In the genomic region with DNA sequence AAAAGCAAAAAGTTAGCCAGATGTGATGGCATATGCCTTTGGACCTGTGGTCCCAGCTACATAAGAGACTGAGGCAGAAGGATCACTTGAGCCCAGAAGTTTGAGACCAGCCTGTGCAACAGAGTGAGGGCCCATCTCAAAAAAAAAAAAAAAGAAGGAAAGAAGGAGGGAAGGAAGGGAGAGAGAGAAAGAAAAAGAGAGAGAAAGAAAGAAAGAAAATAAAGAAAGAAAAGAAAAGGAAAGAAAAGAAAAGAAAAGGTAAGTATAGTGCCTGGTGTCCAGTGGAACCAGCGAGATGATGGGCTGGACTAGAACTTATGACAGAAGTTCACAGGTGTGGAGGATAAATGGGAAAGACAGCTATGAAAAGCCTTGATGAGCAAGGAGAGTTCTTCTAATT, we compare ENCODE assay signal across 18 cellular contexts.
A peak's percentile ranks its signal among the peaks of the same experiment; 100 is the strongest.
DNase-seq lines count a peak whose midpoint lies in the region; ATAC-seq, FAIRE-seq and TF ChIP-seq lines count a peak whose summit lies in the region.
"Had no signal": no experiment of that assay in that cellular context is flagged by ENCODE, and none has a peak within 500 bp of the region (broad histone marks: within the 10 kb centered on the region; RNA-seq: fewer than 3 reads in every experiment).

No MANE protein-coding gene starts in this region.

- intact Hi-C loops in OCI-LY7 (cut with micrococcal nuclease; ENCODE audit: unreplicated experiment) (no loop called here), pancreas (cut with DNase I) (loop anchor here in 1 of 3 donors (10.0 kb wide), 1 partner anchor 55 kb away; no protein-coding TSS in a partner anchor)

- TF ChIP-seq CTCF in A549 (IDR thresholded peaks at IDR 0.05) (no peak), OCI-LY7 (conservative IDR thresholded peaks at IDR 0.05; ENCODE audit: low read length) (no peak), pancreas (IDR thresholded peaks at IDR 0.05) (no peak), Peyer's patch (IDR thresholded peaks at IDR 0.05) (no peak)

- in situ Hi-C loops in G401 (cut with HindIII; ENCODE audit: low sequenced_read_pairs), result no loop called here

- no peaks in the 10 kb centered on the region for H3K79me2 ChIP-seq in OCI-LY7 (ENCODE audit: insufficient read depth, low read depth, low read length)

- H3K9me2 ChIP-seq in OCI-LY7 (ENCODE audit: insufficient read depth, low read length), result no peaks in the 10 kb centered on the region

- CTCF ChIA-PET in A549 (lab: Yijun Ruan, JAX), result interaction anchor here (0.6 to 0.9 kb wide), 2 partner anchors 13 to 151 kb away, joined by 3 read pairs; no protein-coding TSS in a partner anchor
- CTCF ChIA-PET in OCI-LY7 (lab: Charles Lee; ENCODE audit: unreplicated experiment), result no interaction called here

- H3K36me3 ChIP-seq in OCI-LY7 (ENCODE audit: insufficient read depth, low read length), result no peaks in the 10 kb centered on the region
- H3K36me3 ChIP-seq in duodenal mucosa (ENCODE audit: control insufficient read depth in 1 of 2, insufficient read depth in 2 of 2, low read length in 2 of 2), result no peaks in the 10 kb centered on the region
- no peaks in the 10 kb centered on the region for H3K36me3 ChIP-seq in pancreas
- no peaks in the 10 kb centered on the region for H3K36me3 ChIP-seq in Peyer's patch
- H3K36me3 ChIP-seq: BLaER1 treated with 17β-estradiol and CSF1 and Interleukin-3, amounts not matched to agents 10 nM and 100 nM; SJCRH30 had no signal

- no peak for TF ChIP-seq EP300 in A549 (IDR thresholded peaks at IDR 0.05)

- H3K9me3 ChIP-seq in A549, result no peaks in the 10 kb centered on the region
- H3K9me3 ChIP-seq in OCI-LY7 (ENCODE audit: low read length), result no peaks in the 10 kb centered on the region
- no peaks in the 10 kb centered on the region for H3K9me3 ChIP-seq in duodenal mucosa (ENCODE audit: control insufficient read depth in 1 of 2, low read length in 2 of 2)
- H3K9me3 ChIP-seq in pancreas, result no peaks in the 10 kb centered on the region
- H3K9me3 ChIP-seq in Peyer's patch, result no peaks in the 10 kb centered on the region
- H3K9me3 ChIP-seq: SJCRH30 had no signal

- H3K4me1 ChIP-seq in A549 (peaks cover 52% of the 10 kb centered on the region), OCI-LY7 (ENCODE audit: insufficient read depth, low read length, poor library complexity, severe bottlenecking) (peaks cover 54% of the 10 kb centered on the region), duodenal mucosa (ENCODE audit: control insufficient read depth in 1 of 2, insufficient read depth in 2 of 2, low read length in 2 of 2) (peaks cover 20 to 35% of the 10 kb centered on the region in 2 donors), pancreas (peaks cover 35 to 41% (median 37%) of the 10 kb centered on the region in 3 donors), Peyer's patch (peaks cover 0 to 5% (median 0%) of the 10 kb centered on the region in 4 donors)

- H3K4me2 ChIP-seq in A549 (no peak overlapping the region; the same call in 2 of the 3 replicates), OCI-LY7 (ENCODE audit: low read length) (peak overlapping the region; percentile 41)

- H3K4me3 ChIP-seq in A549, result no peak overlapping the region
- H3K4me3 ChIP-seq in OCI-LY7 (ENCODE audit: low read depth, low read length, poor library complexity, severe bottlenecking), result peak overlapping the region; percentile 9
- H3K4me3 ChIP-seq in duodenal mucosa (ENCODE audit: low read depth in 1 of 2, low read length in 2 of 2), result no peak overlapping the region
- H3K4me3 ChIP-seq in pancreas, result peak overlapping the region in 1 of 4 donors; percentile 11
- no peak overlapping the region for H3K4me3 ChIP-seq in Peyer's patch
- H3K4me3 ChIP-seq: BLaER1 treated with 17β-estradiol and CSF1 and Interleukin-3, amounts not matched to agents 10 nM and 100 nM; SJCRH30 had no signal

- no peak for ATAC-seq in A549
- no peak for ATAC-seq in pancreas

- TF ChIP-seq RAD21 in A549 (conservative IDR thresholded peaks at IDR 0.05 in 1 of 2, IDR thresholded peaks at IDR 0.05 in 1 of 2), result no peak

- H3K27ac ChIP-seq in A549, result peak overlapping the region; percentile 86 to 88
- H3K27ac ChIP-seq in OCI-LY7 (ENCODE audit: low read depth, low read length, poor library complexity, severe bottlenecking), result no peak overlapping the region
- peak overlapping the region; percentile 32 for H3K27ac ChIP-seq in duodenal mucosa (ENCODE audit: low read depth, low read length)
- H3K27ac ChIP-seq in pancreas, result peak overlapping the region; percentile 63 to 92 (median 75)
- H3K27ac ChIP-seq in Peyer's patch, result peak overlapping the region in 2 of 4 donors; percentile 25 to 38
- H3K27ac ChIP-seq: BLaER1 treated with 17β-estradiol and CSF1 and Interleukin-3, amounts not matched to agents 10 nM and 100 nM; RWPE1; SJCRH30 had no signal

- H3K27me3 ChIP-seq in duodenal mucosa (ENCODE audit: control insufficient read depth in 1 of 2, insufficient read depth in 2 of 2, low read length in 2 of 2) (no peaks in the 10 kb centered on the region), pancreas (no peaks in the 10 kb centered on the region), Peyer's patch (no peaks in the 10 kb centered on the region)
- H3K27me3 ChIP-seq: BLaER1 treated with 17β-estradiol and CSF1 and Interleukin-3, amounts not matched to agents 10 nM and 100 nM; SJCRH30 had no signal

- peak overlapping the region; percentile 71 for H2AFZ ChIP-seq in OCI-LY7 (ENCODE audit: low read length)

- no peak for TF ChIP-seq POLR2A in A549 (IDR thresholded peaks at IDR 0.05; ENCODE audit: low read length)
- TF ChIP-seq POLR2A in Peyer's patch (IDR thresholded peaks at IDR 0.05), result no peak

- whole genome bisulfite sequencing in A549 (ENCODE audit: missing lambda C conversion rate), result 90% methylated on average over 1 of the region's 1 CpG
- WGBS in pancreas, 2 donors, result 70 to 82% methylated on average over 1 of the region's 1 CpG

- POLR2A ChIA-PET in A549 (lab: Yijun Ruan, JAX), result no interaction called here
- POLR2A ChIA-PET in OCI-LY7 (lab: Charles Lee), result interaction anchor here (0.6 to 2.7 kb wide), 7 partner anchors 8 to 140 kb away, joined by 3 to 13 read pairs (median 5); no protein-coding TSS in a partner anchor

- FAIRE-seq in A549 (lab: Jason Lieb, UNC) (no peak), pancreas (lab: Jason Lieb, UNC) (no peak)
- FAIRE-seq: GM12892 had no signal

- DNase-seq in A549 (ENCODE audit: low read depth in 1 of 2, low spot score in 1 of 2) (no peak), OCI-LY7 (ENCODE audit: low spot score) (no peak), pancreas (no peak), G401 (ENCODE audit: low spot score) (no peak), DMS114 treated with DMSO at 0.1 percent for 48 hours (lab: John Stamatoyannopoulos, UW; ENCODE audit: unreplicated experiment) (no peak), Peyer's patch (no peak)
- DNase-seq in activated effector memory CD4-positive, alpha-beta T cell treated with anti-CD3 and anti-CD28 coated beads, Interleukin-2, amount 50 U/mL, for 16 hours, result no peak
- DNase-seq: HFFc6, Kasumi-1, NCI-H1105 treated with DMSO at 0.1 percent for 48 hours, NCI-H1694 treated with DMSO at 0.1 percent for 48 hours, NCI-H69, OCI-M1 had no signal

- no peaks in the 10 kb centered on the region for H4K20me1 ChIP-seq in OCI-LY7 (ENCODE audit: insufficient read depth, low read length)
- H4K20me1 ChIP-seq: BLaER1 treated with 17β-estradiol and CSF1 and Interleukin-3, amounts not matched to agents 10 nM and 100 nM had no signal

- no peak overlapping the region for H3K9ac ChIP-seq in duodenal mucosa (ENCODE audit: low read depth in 1 of 2, low read length in 2 of 2)
- H3K9ac ChIP-seq: BLaER1 treated with 17β-estradiol and CSF1 and Interleukin-3, amounts not matched to agents 10 nM and 100 nM had no signal

- no TSS peak for BruUV-seq in OCI-LY7 (replicated peaks; lab: Mats Ljungman, UMichigan)

TF ChIP-seq in A549, 52 proteins besides CTCF, POLR2A, EP300 and RAD21 (continues in another document):
- TF ChIP-seq CHD2 (IDR thresholded peaks at IDR 0.05; ENCODE audit: low read length, partially characterized antibody), result no peak
- TF ChIP-seq SREBF2 (IDR thresholded peaks at IDR 0.05), result no peak
- no peak for TF ChIP-seq CHD4 (IDR thresholded peaks at IDR 0.05; ENCODE audit: borderline replicate concordance)
- no peak for TF ChIP-seq JUNB (IDR thresholded peaks at IDR 0.05)
- TF ChIP-seq HOXB5 (CRISPR knock-in tag; IDR thresholded peaks at IDR 0.05), result no peak
- TF ChIP-seq REST (IDR thresholded peaks at IDR 0.05), result no peak
- TF ChIP-seq, protein P1, sequence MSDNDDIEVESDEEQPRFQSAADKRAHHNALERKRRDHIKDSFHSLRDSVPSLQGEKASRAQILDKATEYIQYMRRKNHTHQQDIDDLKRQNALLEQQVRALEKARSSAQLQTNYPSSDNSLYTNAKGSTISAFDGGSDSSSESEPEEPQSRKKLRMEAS (IDR thresholded peaks at IDR 0.05), result no peak
- no peak for TF ChIP-seq NPAS2 (CRISPR knock-in tag; IDR thresholded peaks at IDR 0.05; ENCODE audit: borderline replicate concordance)
- TF ChIP-seq RCOR1 (IDR thresholded peaks at IDR 0.05; ENCODE audit: low read depth, low read length), result no peak
